In genomic region chr7:14787551-14787950, GRCh38 we compare ENCODE assay signal across 14 cellular contexts.
"Had no signal": no experiment of that assay in that cellular context is flagged by ENCODE, and none has a peak within 500 bp of the region (broad histone marks: within the 10 kb centered on the region; RNA-seq: fewer than 3 reads in every experiment).

No MANE protein-coding gene starts in this region.

- H3K4me2 ChIP-seq: smooth muscle cell had no signal

- H3K27me3 ChIP-seq: neutrophil, right atrium auricular region, testis, tibial artery had no signal

- H3K4me3 ChIP-seq: lung, right atrium auricular region, smooth muscle cell, testis, tibial artery had no signal

- H2AFZ ChIP-seq: parathyroid adenoma had no signal

- DNase-seq: effector CD8-positive, alpha-beta T cell; natural killer cell; stimulated activated CD4-positive, alpha-beta T cell treated with anti-CD3 and anti-CD28 coated beads, Interleukin-12 subunit alpha, Interleukin-12 subunit beta, amount 100 ng/mL, for 4 hours; stimulated activated CD4-positive, alpha-beta T cell treated with anti-CD3 and anti-CD28 coated beads, Interleukin-2, amount 100 ng/mL, for 24 hours; stimulated activated CD4-positive, alpha-beta T cell treated with anti-CD3 and anti-CD28 coated beads, Interleukin-4, amount 100 ng/mL, for 24 hours; stimulated activated naive CD8-positive, alpha-beta T cell treated with anti-CD3 and anti-CD28 coated beads, Interleukin-15, Interleukin-2, amounts not matched to agents 100 U/mL and 50 U/mL, for 24 hours; substantia nigra; testis; tibial artery had no signal

- H3K4me1 ChIP-seq: parathyroid adenoma, right atrium auricular region, testis, tibial artery had no signal

- H3K79me2 ChIP-seq: parathyroid adenoma had no signal

- H3K9me3 ChIP-seq: neutrophil, right atrium auricular region, testis, tibial artery had no signal

- H3K9ac ChIP-seq: parathyroid adenoma had no signal

- H3K36me3 ChIP-seq: neutrophil, right atrium auricular region, tibial artery had no signal
